In genomic region chr20:45341939-45342862, GRCh38 we compare ENCODE assay signal across 9 cellular contexts. TPM values are rescaled to one million over a fixed set of nuclear protein-coding genes. Genes with fewer than 3 reads are reported as not detected.
DNase-seq lines count a peak whose midpoint lies in the region; ATAC-seq and TF ChIP-seq lines count a peak whose summit lies in the region.
"Had no signal": no experiment of that assay in that cellular context is flagged by ENCODE, and none has a peak within 500 bp of the region (broad histone marks: within the 10 kb centered on the region; RNA-seq: fewer than 3 reads in every experiment).

No MANE protein-coding gene starts in this region.

- no peaks in the 10 kb centered on the region for H3K36me3 Mint-ChIP-seq in CD8-positive, alpha-beta memory T cell

- no peaks in the 10 kb centered on the region for H3K9me3 Mint-ChIP-seq in CD8-positive, alpha-beta memory T cell

- peak; percentile 47 for TF ChIP-seq POLR2A in erythroblast (IDR thresholded peaks at IDR 0.05; ENCODE audit: low read length)

- peaks cover 0 to 3% of the 10 kb centered on the region in 2 donors for H3K27me3 Mint-ChIP-seq in CD8-positive, alpha-beta memory T cell

- H3K4me1 ChIP-seq in PC-9 (replicated peaks; ENCODE audit: insufficient read depth), result peaks cover 97% of the 10 kb centered on the region
- peaks cover 90% of the 10 kb centered on the region for H3K4me1 ChIP-seq in mucosa of stomach (ENCODE audit: control insufficient read depth, insufficient read depth, low read length)
- H3K4me1 ChIP-seq in CD8-positive, alpha-beta memory T cell (ENCODE audit: insufficient read depth, low read length), result peaks cover 1% of the 10 kb centered on the region

- POLR2A ChIA-PET in PC-9 (lab: Charles Lee; ENCODE audit: unreplicated experiment), result interaction anchor here (0.5 to 0.7 kb wide), 5 partner anchors 9 to 401 kb away, joined by 3 to 13 read pairs (median 3); no protein-coding TSS in a partner anchor
- POLR2A ChIA-PET in CD8-positive, alpha-beta memory T cell (lab: Charles Lee), result no interaction called here

- intact Hi-C loops in PC-9 (cut with micrococcal nuclease; ENCODE audit: unreplicated experiment), result no loop called here

- H3K4me3 ChIP-seq in PC-9 (peak overlapping the region; percentile 76), mucosa of stomach (ENCODE audit: low read length) (peak overlapping the region; percentile 28)
- H3K4me3 ChIP-seq in CD8-positive, alpha-beta memory T cell (ENCODE audit: low read length), result no peak overlapping the region

- DNase-seq in DMS153 (lab: John Stamatoyannopoulos, UW) (peak; percentile 58), PC-9 (peak; percentile 85 to 88), erythroblast (lab: John Stamatoyannopoulos, UW) (peak; percentile 30 to 33), NCI-H524 (lab: John Stamatoyannopoulos, UW) (no peak)
- no peak for DNase-seq in CD8-positive, alpha-beta memory T cell

- peaks cover 94% of the 10 kb centered on the region for H3K79me2 ChIP-seq in PC-9 (ENCODE audit: low read depth)

- no peak overlapping the region for H2AFZ ChIP-seq in PC-9

- H3K36me3 ChIP-seq in PC-9 (ENCODE audit: low read depth), result peaks cover 31% of the 10 kb centered on the region; the same call in 1 of the 2 replicates
- H3K36me3 ChIP-seq in mucosa of stomach (ENCODE audit: control insufficient read depth, insufficient read depth, low read length), result no peaks in the 10 kb centered on the region
- no peaks in the 10 kb centered on the region for H3K36me3 ChIP-seq in CD8-positive, alpha-beta memory T cell (ENCODE audit: insufficient read depth, low read length)

- ATAC-seq in GM21717 (IDR thresholded peaks at IDR 0.05; ENCODE audit: unreplicated experiment) (no peak), HG02852 (IDR thresholded peaks at IDR 0.05; ENCODE audit: unreplicated experiment) (no peak)

- no peaks in the 10 kb centered on the region for H3K9me2 ChIP-seq in PC-9 (ENCODE audit: insufficient read depth)

- H3K27ac ChIP-seq in PC-9, result peak overlapping the region; percentile 92
- no peak overlapping the region for H3K27ac ChIP-seq in CD8-positive, alpha-beta memory T cell (ENCODE audit: low read depth, low read length)

- TF ChIP-seq CTCF in PC-9 (conservative IDR thresholded peaks at IDR 0.05), result no peak

- H3K4me2 ChIP-seq in PC-9, result peak overlapping the region; percentile 93

- no peak overlapping the region for H3K4me3 Mint-ChIP-seq in CD8-positive, alpha-beta memory T cell

- H3K9me3 ChIP-seq in PC-9 (ENCODE audit: insufficient read depth, low read depth), result no peaks in the 10 kb centered on the region
- no peaks in the 10 kb centered on the region for H3K9me3 ChIP-seq in mucosa of stomach (ENCODE audit: control insufficient read depth, low read length)
- no peaks in the 10 kb centered on the region for H3K9me3 ChIP-seq in CD8-positive, alpha-beta memory T cell (ENCODE audit: low read length)

- no peak overlapping the region for H3K27ac Mint-ChIP-seq in CD8-positive, alpha-beta memory T cell

- no TSS peak for BruUV-seq in PC-9 (replicated peaks; lab: Mats Ljungman, UMichigan)

- H4K20me1 ChIP-seq in PC-9 (ENCODE audit: insufficient read depth), result peaks cover 6% of the 10 kb centered on the region; the same call in 1 of the 2 replicates

- H3K27me3 ChIP-seq in PC-9 (ENCODE audit: insufficient read depth, low read depth), result no peaks in the 10 kb centered on the region
- H3K27me3 ChIP-seq in mucosa of stomach (ENCODE audit: control insufficient read depth, insufficient read depth, low read length), result no peaks in the 10 kb centered on the region
- no peaks in the 10 kb centered on the region for H3K27me3 ChIP-seq in CD8-positive, alpha-beta memory T cell (ENCODE audit: insufficient read depth, low read length, poor library complexity, severe bottlenecking)

- peaks cover 5 to 7% (median 7%) of the 10 kb centered on the region in 3 donors for H3K4me1 Mint-ChIP-seq in CD8-positive, alpha-beta memory T cell

- CTCF ChIA-PET in PC-9 (lab: Charles Lee), result interaction anchor here (0.7 kb wide), 1 partner anchor 20 kb away, joined by 4 read pairs; no protein-coding TSS in a partner anchor
- CTCF ChIA-PET in CD8-positive, alpha-beta memory T cell (lab: Charles Lee), result interaction anchor here (0.9 kb wide), 1 partner anchor 429 kb away, joined by 3 read pairs; no protein-coding TSS in a partner anchor

- H3K9ac ChIP-seq in mucosa of stomach (ENCODE audit: low read length), result peak overlapping the region; percentile 97

- H3F3A ChIP-seq in PC-9 (ENCODE audit: insufficient read depth, low read depth), result peaks cover 83% of the 10 kb centered on the region

RNA-seq across cellular contexts. Expression of gene SDC4, which starts 6.0 kb away (rescaled TPM):
- total RNA-seq in PC-9 (2021), result 114 and 117 TPM in 2 replicates
- 10 to 100 TPM; 91.3 to 98.1 TPM for total RNA-seq in CD8-positive, alpha-beta memory T cell
- polyA plus RNA-seq in CD8-positive, alpha-beta memory T cell, result 1.5 TPM

RNA-seq across cellular contexts. Expression of gene SYS1, which starts 20.8 kb away (rescaled TPM):
- total RNA-seq in PC-9 (2021), result 35.1 and 38.8 TPM in 2 replicates
- total RNA-seq in CD8-positive, alpha-beta memory T cell, result 10 to 100 TPM; 48.3 to 54.0 TPM
- polyA plus RNA-seq in CD8-positive, alpha-beta memory T cell, result 40.1 TPM

RNA-seq across cellular contexts. Expression of gene MATN4, which starts 34.1 kb away (rescaled TPM):
- 0.33 and 0.60 TPM in 2 replicates for total RNA-seq in PC-9 (2021)
- total RNA-seq in CD8-positive, alpha-beta memory T cell, result under 1 TPM in 1 of 2 experiments, not detected in 1; 0.22 TPM
- polyA plus RNA-seq in CD8-positive, alpha-beta memory T cell, result not detected
- total RNA-seq: glomerular endothelial cell had no signal

RNA-seq across cellular contexts. Expression of gene RBPJL, which starts 35.6 kb away (rescaled TPM):
- total RNA-seq in PC-9 (2021), result not detected in 2 replicates
- total RNA-seq in CD8-positive, alpha-beta memory T cell, result not detected
- not detected for polyA plus RNA-seq in CD8-positive, alpha-beta memory T cell
- total RNA-seq: glomerular endothelial cell had no signal

RNA-seq across cellular contexts. Expression of gene TP53TG5, which starts 35.9 kb away (rescaled TPM):
- total RNA-seq in PC-9 (2021), result 0.23 TPM in 1 of 2 replicates, not detected in the other
- not detected for total RNA-seq in CD8-positive, alpha-beta memory T cell
- polyA plus RNA-seq in CD8-positive, alpha-beta memory T cell, result not detected
- total RNA-seq: glomerular endothelial cell had no signal

Comparison
In these comparisons a context has a peak if more than half of its experiments do, and no peak if none do; other contexts are left out.
1. DNase-seq: peak in DMS153 (single experiment), PC-9 (2 of 2) and erythroblast (2 of 2); none in CD8-positive, alpha-beta memory T cell (0 of 5) and NCI-H524 (0 of 2).